Comparison of ENCODE assay signal across 8 cellular contexts in the genomic region with DNA sequence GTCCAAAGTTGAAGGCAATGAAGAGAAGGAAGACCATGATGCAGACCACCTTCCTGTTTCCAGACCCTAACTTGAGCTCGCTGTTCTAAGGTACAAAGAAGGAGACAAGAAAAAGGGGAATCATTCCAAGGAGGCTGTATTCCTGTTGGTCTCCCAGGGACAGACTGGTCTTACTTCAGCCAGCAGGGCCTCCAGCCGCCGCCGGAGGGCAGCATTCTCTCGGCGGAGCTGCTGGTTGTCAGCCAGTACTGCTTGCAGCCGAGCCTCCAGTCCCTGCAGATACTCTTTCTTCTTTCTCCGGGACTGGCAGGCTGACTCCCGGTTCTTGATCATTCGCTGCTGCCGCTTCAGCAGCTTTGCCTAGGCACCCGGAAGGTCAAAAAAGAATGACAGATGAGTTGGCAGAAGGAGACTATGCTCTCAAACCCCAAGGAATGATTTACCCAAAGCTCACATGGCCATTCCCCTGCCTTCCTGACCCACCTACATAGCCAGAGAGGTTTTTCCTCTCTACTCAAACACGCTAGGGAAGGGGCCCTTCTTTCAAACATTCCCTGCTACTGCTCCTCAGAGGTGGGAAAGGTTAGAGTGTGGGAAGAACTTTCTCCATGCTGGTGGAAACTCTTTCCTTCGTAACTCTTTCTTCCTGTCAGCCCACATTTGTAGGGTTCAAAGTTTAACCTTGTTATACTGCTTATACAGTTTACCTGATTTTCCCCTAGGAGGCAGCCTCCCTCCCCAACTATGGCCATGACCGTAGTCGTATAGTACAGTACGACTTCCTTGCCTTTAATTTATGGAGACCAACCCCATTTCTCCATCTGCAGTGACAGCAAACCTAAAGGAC. TPM values are rescaled to one million over a fixed set of nuclear protein-coding genes. Genes with fewer than 3 reads are reported as not detected.
A peak's percentile ranks its signal among the peaks of the same experiment; 100 is the strongest.
DNase-seq lines count a peak whose midpoint lies in the region; ATAC-seq and TF ChIP-seq lines count a peak whose summit lies in the region.

No MANE protein-coding gene starts in this region.

- no peak for TF ChIP-seq EP300 in Ishikawa (IDR thresholded peaks at IDR 0.05; ENCODE audit: borderline replicate concordance)

- no peaks in the 10 kb centered on the region for H3K9me2 ChIP-seq in PC-9 (ENCODE audit: insufficient read depth)

- H3K36me3 ChIP-seq in PC-9 (ENCODE audit: low read depth) (peaks cover 9% of the 10 kb centered on the region; the same call in 1 of the 2 replicates), mucosa of stomach (ENCODE audit: control insufficient read depth, insufficient read depth, low read length) (peaks cover 19% of the 10 kb centered on the region)

- POLR2A ChIA-PET in PC-9 (lab: Charles Lee; ENCODE audit: unreplicated experiment) = interaction anchor here (0.5 to 0.8 kb wide), 2 partner anchors 71 to 676 kb away, joined by 3 to 5 read pairs; a partner anchor contains a TSS

- no TSS peak for BruUV-seq in PC-9 (replicated peaks; lab: Mats Ljungman, UMichigan)

- peak; percentile 86 for TF ChIP-seq CTCF in PC-9 (conservative IDR thresholded peaks at IDR 0.05)

- no peaks in the 10 kb centered on the region; the same call in 1 of the 2 replicates for H4K20me1 ChIP-seq in PC-9 (ENCODE audit: insufficient read depth)

- H3K4me2 ChIP-seq in PC-9 = no peak overlapping the region

- no peak overlapping the region for H2AFZ ChIP-seq in PC-9

- H3K27me3 ChIP-seq in PC-9 (ENCODE audit: insufficient read depth, low read depth) (no peaks in the 10 kb centered on the region), mucosa of stomach (ENCODE audit: control insufficient read depth, insufficient read depth, low read length) (no peaks in the 10 kb centered on the region)

- in situ Hi-C loops in Caki2 (cut with HindIII; ENCODE audit: low pct_unique_long_range_greater_than_20kb, low sequenced_read_pairs) = no loop called here

- ATAC-seq in GM19035 (IDR thresholded peaks at IDR 0.05; ENCODE audit: unreplicated experiment) = no peak

- H3F3A ChIP-seq in PC-9 (ENCODE audit: insufficient read depth, low read depth) = peaks cover 15% of the 10 kb centered on the region

- intact Hi-C loops in PC-9 (cut with micrococcal nuclease; ENCODE audit: unreplicated experiment) = loop anchor here (1.0 to 5.0 kb wide), 4 partner anchors 35 to 678 kb away; a partner anchor contains a TSS

- no peaks in the 10 kb centered on the region for H3K79me2 ChIP-seq in PC-9 (ENCODE audit: low read depth)

- CTCF ChIA-PET in PC-9 (lab: Charles Lee) = interaction anchor here (0.5 to 1.0 kb wide), 7 partner anchors 10 to 1128 kb away, joined by 3 to 10 read pairs (median 4); a partner anchor contains a TSS

- DNase-seq in Caki2 (ENCODE audit: low read depth) (peak; percentile 77), PC-9 (peak; percentile 68 to 81), epithelial cell of prostate (ENCODE audit: low read depth, low spot score) (peak; percentile 40)
- DNase-seq in activated T-cell treated with anti-CD3 and anti-CD28 coated beads, Interleukin-2, amount 50 U/mL, for 1 hour = peak; percentile 75
- peak; percentile 49 for DNase-seq in stimulated activated CD8-positive, alpha-beta memory T cell treated with anti-CD3 and anti-CD28 coated beads, Interleukin-4, amount 100 ng/mL, for 24 hours (ENCODE audit: low read depth)

- peak overlapping the region; percentile 32 for H3K9ac ChIP-seq in mucosa of stomach (ENCODE audit: low read length)

- TF ChIP-seq RAD21 in Ishikawa (IDR thresholded peaks at IDR 0.05; ENCODE audit: low read depth) = peak; percentile 87

- peaks cover 16% of the 10 kb centered on the region; the same call in 1 of the 2 replicates for H3K4me1 ChIP-seq in PC-9 (replicated peaks; ENCODE audit: insufficient read depth)
- H3K4me1 ChIP-seq in mucosa of stomach (ENCODE audit: control insufficient read depth, insufficient read depth, low read length) = peaks cover 11% of the 10 kb centered on the region

- H3K27ac ChIP-seq in PC-9 = no peak overlapping the region
- peak overlapping the region; percentile 9 for H3K27ac ChIP-seq in epithelial cell of prostate

- H3K9me3 ChIP-seq in PC-9 (ENCODE audit: insufficient read depth, low read depth) (no peaks in the 10 kb centered on the region), mucosa of stomach (ENCODE audit: control insufficient read depth, low read length) (no peaks in the 10 kb centered on the region)

- H3K4me3 ChIP-seq in PC-9 (no peak overlapping the region), mucosa of stomach (ENCODE audit: low read length) (no peak overlapping the region)

TF ChIP-seq in Ishikawa, 13 proteins besides CTCF, POLR2A, EP300 and RAD21:
- TF ChIP-seq TEAD4 (IDR thresholded peaks at IDR 0.05) = no peak
- TF ChIP-seq YY1 (IDR thresholded peaks at IDR 0.05; ENCODE audit: low read depth) = no peak
- TF ChIP-seq ZBTB7A (IDR thresholded peaks at IDR 0.05; ENCODE audit: low read depth) = no peak
- no peak for TF ChIP-seq EGR1 (IDR thresholded peaks at IDR 0.05)
- no peak for TF ChIP-seq FOXM1 (IDR thresholded peaks at IDR 0.05; ENCODE audit: borderline replicate concordance, low read depth)
- no peak for TF ChIP-seq CREB1 (IDR thresholded peaks at IDR 0.05; ENCODE audit: low read depth)
- no peak for TF ChIP-seq TAF1 (IDR thresholded peaks at IDR 0.05; ENCODE audit: low read depth)
- no peak for TF ChIP-seq CEBPB (IDR thresholded peaks at IDR 0.05)
- TF ChIP-seq, protein P1, sequence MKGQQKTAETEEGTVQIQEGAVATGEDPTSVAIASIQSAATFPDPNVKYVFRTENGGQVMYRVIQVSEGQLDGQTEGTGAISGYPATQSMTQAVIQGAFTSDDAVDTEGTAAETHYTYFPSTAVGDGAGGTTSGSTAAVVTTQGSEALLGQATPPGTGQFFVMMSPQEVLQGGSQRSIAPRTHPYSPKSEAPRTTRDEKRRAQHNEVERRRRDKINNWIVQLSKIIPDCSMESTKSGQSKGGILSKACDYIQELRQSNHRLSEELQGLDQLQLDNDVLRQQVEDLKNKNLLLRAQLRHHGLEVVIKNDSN (IDR thresholded peaks at IDR 0.05) = no peak
- no peak for TF ChIP-seq NFIC (IDR thresholded peaks at IDR 0.05)
- TF ChIP-seq, protein P2, sequence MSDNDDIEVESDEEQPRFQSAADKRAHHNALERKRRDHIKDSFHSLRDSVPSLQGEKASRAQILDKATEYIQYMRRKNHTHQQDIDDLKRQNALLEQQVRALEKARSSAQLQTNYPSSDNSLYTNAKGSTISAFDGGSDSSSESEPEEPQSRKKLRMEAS (IDR thresholded peaks at IDR 0.05) = no peak
- no peak for TF ChIP-seq TCF12 (IDR thresholded peaks at IDR 0.05; ENCODE audit: low read depth)
- TF ChIP-seq, protein P3, sequence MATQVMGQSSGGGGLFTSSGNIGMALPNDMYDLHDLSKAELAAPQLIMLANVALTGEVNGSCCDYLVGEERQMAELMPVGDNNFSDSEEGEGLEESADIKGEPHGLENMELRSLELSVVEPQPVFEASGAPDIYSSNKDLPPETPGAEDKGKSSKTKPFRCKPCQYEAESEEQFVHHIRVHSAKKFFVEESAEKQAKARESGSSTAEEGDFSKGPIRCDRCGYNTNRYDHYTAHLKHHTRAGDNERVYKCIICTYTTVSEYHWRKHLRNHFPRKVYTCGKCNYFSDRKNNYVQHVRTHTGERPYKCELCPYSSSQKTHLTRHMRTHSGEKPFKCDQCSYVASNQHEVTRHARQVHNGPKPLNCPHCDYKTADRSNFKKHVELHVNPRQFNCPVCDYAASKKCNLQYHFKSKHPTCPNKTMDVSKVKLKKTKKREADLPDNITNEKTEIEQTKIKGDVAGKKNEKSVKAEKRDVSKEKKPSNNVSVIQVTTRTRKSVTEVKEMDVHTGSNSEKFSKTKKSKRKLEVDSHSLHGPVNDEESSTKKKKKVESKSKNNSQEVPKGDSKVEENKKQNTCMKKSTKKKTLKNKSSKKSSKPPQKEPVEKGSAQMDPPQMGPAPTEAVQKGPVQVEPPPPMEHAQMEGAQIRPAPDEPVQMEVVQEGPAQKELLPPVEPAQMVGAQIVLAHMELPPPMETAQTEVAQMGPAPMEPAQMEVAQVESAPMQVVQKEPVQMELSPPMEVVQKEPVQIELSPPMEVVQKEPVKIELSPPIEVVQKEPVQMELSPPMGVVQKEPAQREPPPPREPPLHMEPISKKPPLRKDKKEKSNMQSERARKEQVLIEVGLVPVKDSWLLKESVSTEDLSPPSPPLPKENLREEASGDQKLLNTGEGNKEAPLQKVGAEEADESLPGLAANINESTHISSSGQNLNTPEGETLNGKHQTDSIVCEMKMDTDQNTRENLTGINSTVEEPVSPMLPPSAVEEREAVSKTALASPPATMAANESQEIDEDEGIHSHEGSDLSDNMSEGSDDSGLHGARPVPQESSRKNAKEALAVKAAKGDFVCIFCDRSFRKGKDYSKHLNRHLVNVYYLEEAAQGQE (IDR thresholded peaks at IDR 0.05; ENCODE audit: low read depth) = no peak

RNA-seq across cellular contexts. Expression of a gene that starts 9.0 kb away (rescaled TPM):
- total RNA-seq in Caki2 (2014; rRNA removed; shearing (Covaris generic); ENCODE audit: low replicate concordance) = 9.2 and 9.7 TPM in 2 replicates
- total RNA-seq in PC-9 (2021) = 87.2 and 102 TPM in 2 replicates

RNA-seq across cellular contexts. Expression of a gene that starts 9.9 kb away (rescaled TPM):
- 0.90 and 1.4 TPM in 2 replicates for total RNA-seq in Caki2 (2014; rRNA removed; shearing (Covaris generic); ENCODE audit: low replicate concordance)
- 15.1 and 22.1 TPM in 2 replicates for total RNA-seq in PC-9 (2021)

RNA-seq across cellular contexts. Expression of a gene that starts 11.1 kb away (rescaled TPM):
- total RNA-seq in Caki2 (2014; rRNA removed; shearing (Covaris generic); ENCODE audit: low replicate concordance) = 19.5 and 22.7 TPM in 2 replicates
- 11.6 and 12.6 TPM in 2 replicates for total RNA-seq in PC-9 (2021)

RNA-seq across cellular contexts. Expression of a gene that starts 32.7 kb away (rescaled TPM):
- not detected in 2 replicates for total RNA-seq in Caki2 (2014; rRNA removed; shearing (Covaris generic); ENCODE audit: low replicate concordance)
- 12.6 and 15.9 TPM in 2 replicates for total RNA-seq in PC-9 (2021)

RNA-seq across cellular contexts. Expression of a gene that starts 34.9 kb away (rescaled TPM):
- 27.3 and 270 TPM in 2 replicates for total RNA-seq in Caki2 (2014; rRNA removed; shearing (Covaris generic); ENCODE audit: low replicate concordance)
- 38.2 and 42.5 TPM in 2 replicates for total RNA-seq in PC-9 (2021)
